In the genomic region with DNA sequence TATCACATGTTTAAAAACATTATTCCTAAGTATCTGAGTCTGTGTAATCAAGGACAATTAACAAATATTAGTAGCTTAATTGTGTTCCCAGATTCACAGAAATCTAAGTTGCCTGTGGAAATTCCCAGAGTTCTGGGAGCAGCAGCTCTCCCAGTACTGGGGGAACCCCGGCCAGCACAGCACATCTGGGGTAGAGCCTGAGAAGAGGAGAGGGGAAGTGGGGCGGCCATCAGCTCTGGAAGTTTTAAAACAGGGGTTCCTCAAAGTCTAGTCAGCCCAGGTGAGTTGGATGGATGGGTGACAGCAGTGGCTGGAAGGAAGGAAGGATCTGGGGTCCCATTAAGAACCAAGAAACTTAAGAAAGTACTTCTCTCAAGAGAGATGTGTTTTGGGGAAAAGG, we compare ENCODE assay signal across 32 cellular contexts. TPM values are rescaled to one million over a fixed set of nuclear protein-coding genes. Genes with fewer than 3 reads are reported as not detected.
DNase-seq lines count a peak whose midpoint lies in the region; ATAC-seq and TF ChIP-seq lines count a peak whose summit lies in the region.
"Had no signal": no experiment of that assay in that cellular context is flagged by ENCODE, and none has a peak within 500 bp of the region (broad histone marks: within the 10 kb centered on the region; RNA-seq: fewer than 3 reads in every experiment).

No MANE protein-coding gene starts in this region.

- H3K4me1 ChIP-seq in left ventricle myocardium inferior (peaks cover 55% of the 10 kb centered on the region), gastroesophageal sphincter (peaks cover 2 to 28% (median 3%) of the 10 kb centered on the region in 3 donors), neural progenitor cell (peaks cover 8% of the 10 kb centered on the region)
- H3K4me1 ChIP-seq: SJCRH30 had no signal

- DNase-seq in left ventricle myocardium inferior (no peak), left ventricle myocardium superior (no peak), neural progenitor cell (ENCODE audit: low spot score) (no peak), type B pancreatic cell (ENCODE audit: extremely low spot score, unreplicated experiment) (no peak), cerebellum (ENCODE audit: low spot score) (no peak)
- DNase-seq: 8988T; activated CD4-positive, alpha-beta T cell treated with anti-CD3 and anti-CD28 coated beads for 36 hours; activated CD8-positive, alpha-beta T cell treated with anti-CD3 and anti-CD28 coated beads, Interleukin-2, amount 10 ng/mL, durations not matched to agents 7 days and 5 days; AML-193; amygdala; CD4-positive, CD25-positive, alpha-beta regulatory T cell; DMS79 treated with DMSO at 0.1 percent for 48 hours; hippocampal formation; immature natural killer cell; Kasumi-1; left colon; NCI-H1436 treated with DMSO at 0.1 percent for 48 hours; NCI-H446; nucleus accumbens; SJCRH30; stimulated activated naive CD4-positive, alpha-beta T cell; T-helper 9 cell; upper lobe of right lung had no signal

- intact Hi-C loops in left ventricle myocardium inferior (cut with micrococcal nuclease): no loop called here
- intact Hi-C loops in left ventricle myocardium superior (cut with micrococcal nuclease): loop anchor here (10.0 kb wide), 1 partner anchor 440 kb away; no protein-coding TSS in a partner anchor

- H3K4me3 Mint-ChIP-seq in neural progenitor cell (no peak overlapping the region), type B pancreatic cell (no peak overlapping the region)
- H3K4me3 Mint-ChIP-seq: activated CD4-positive, alpha-beta T cell treated with anti-CD3 and anti-CD28 coated beads for 36 hours; activated CD8-positive, alpha-beta T cell treated with anti-CD3 and anti-CD28 coated beads, Interleukin-2, amount 10 ng/mL, durations not matched to agents 7 days and 5 days; activated naive CD4-positive, alpha-beta T cell treated with anti-CD3 and anti-CD28 coated beads, Interleukin-2, amount 50 U/mL, for 24 hours; CD4-positive, CD25-positive, alpha-beta regulatory T cell; immature natural killer cell; memory B cell had no signal

- H3K27ac ChIP-seq in left ventricle myocardium inferior (replicated peaks) (peak overlapping the region; percentile 39), gastroesophageal sphincter (peak overlapping the region in 2 of 4 donors; percentile 28 to 49), neural progenitor cell (no peak overlapping the region)
- H3K27ac ChIP-seq: HL-60, SJCRH30, suprapubic skin, upper lobe of right lung had no signal

- H4K20me1 ChIP-seq in neural progenitor cell (ENCODE audit: low read depth): no peaks in the 10 kb centered on the region

- TF ChIP-seq EP300 in gastroesophageal sphincter (IDR thresholded peaks at IDR 0.05): no peak

- H3K9me3 ChIP-seq in left ventricle myocardium inferior (replicated peaks): no peaks in the 10 kb centered on the region
- no peaks in the 10 kb centered on the region for H3K9me3 ChIP-seq in gastroesophageal sphincter
- no peaks in the 10 kb centered on the region for H3K9me3 ChIP-seq in neural progenitor cell (ENCODE audit: low read depth)
- H3K9me3 ChIP-seq: SJCRH30, suprapubic skin, upper lobe of right lung had no signal

- no peak overlapping the region for H3K27ac Mint-ChIP-seq in neural progenitor cell
- no peak overlapping the region for H3K27ac Mint-ChIP-seq in type B pancreatic cell
- H3K27ac Mint-ChIP-seq: activated CD4-positive, alpha-beta T cell treated with anti-CD3 and anti-CD28 coated beads for 36 hours; activated CD8-positive, alpha-beta T cell treated with anti-CD3 and anti-CD28 coated beads, Interleukin-2, amount 10 ng/mL, durations not matched to agents 7 days and 5 days; activated naive CD4-positive, alpha-beta T cell treated with anti-CD3 and anti-CD28 coated beads, Interleukin-2, amount 50 U/mL, for 24 hours; activated T-helper 2 cell treated with anti-CD3 and anti-CD28 coated beads, Interferon-gamma antibody, Interleukin-2, Interleukin-4, amounts not matched to agents 10 μg/mL and 5 μg/mL and 100 μg/mL, durations not matched to agents 14 hours and 24 hours and 36 hours; CD4-positive, CD25-positive, alpha-beta regulatory T cell; immature natural killer cell; memory B cell had no signal

- TF ChIP-seq CTCF in left ventricle myocardium inferior (IDR thresholded peaks at IDR 0.05; ENCODE audit: borderline replicate concordance) (no peak), gastroesophageal sphincter (IDR thresholded peaks at IDR 0.05) (no peak), neural progenitor cell (IDR thresholded peaks at IDR 0.05) (no peak), type B pancreatic cell (conservative IDR thresholded peaks at IDR 0.05) (no peak)

- H3K4me1 Mint-ChIP-seq in neural progenitor cell (no peaks in the 10 kb centered on the region), type B pancreatic cell (ENCODE audit: unreplicated experiment) (peaks cover 21% of the 10 kb centered on the region)
- H3K4me1 Mint-ChIP-seq: activated CD4-positive, alpha-beta T cell treated with anti-CD3 and anti-CD28 coated beads for 36 hours; activated naive CD4-positive, alpha-beta T cell treated with anti-CD3 and anti-CD28 coated beads, Interleukin-2, amount 50 U/mL, for 24 hours; CD4-positive, CD25-positive, alpha-beta regulatory T cell; immature natural killer cell; memory B cell had no signal

- TF ChIP-seq POLR2A in gastroesophageal sphincter (IDR thresholded peaks at IDR 0.05): no peak

- H3F3A ChIP-seq in neural progenitor cell (ENCODE audit: low read depth): peaks cover 6% of the 10 kb centered on the region

- peak overlapping the region; percentile 84 for H2AFZ ChIP-seq in neural progenitor cell (replicated peaks)

- no peaks in the 10 kb centered on the region for H3K9me3 Mint-ChIP-seq in neural progenitor cell
- no peaks in the 10 kb centered on the region for H3K9me3 Mint-ChIP-seq in type B pancreatic cell
- H3K9me3 Mint-ChIP-seq: activated naive CD4-positive, alpha-beta T cell treated with anti-CD3 and anti-CD28 coated beads, Interleukin-2, amount 50 U/mL, for 24 hours; activated T-helper 2 cell treated with anti-CD3 and anti-CD28 coated beads, Interferon-gamma antibody, Interleukin-2, Interleukin-4, amounts not matched to agents 10 μg/mL and 5 μg/mL and 100 μg/mL, durations not matched to agents 14 hours and 24 hours and 36 hours; CD4-positive, CD25-positive, alpha-beta regulatory T cell; memory B cell had no signal

- peaks cover 8% of the 10 kb centered on the region for H3K27me3 Mint-ChIP-seq in neural progenitor cell (ENCODE audit: insufficient read depth, low read depth)
- H3K27me3 Mint-ChIP-seq in type B pancreatic cell: peaks cover 8% of the 10 kb centered on the region
- H3K27me3 Mint-ChIP-seq: memory B cell had no signal

- H3K4me3 ChIP-seq in left ventricle myocardium inferior: no peak overlapping the region
- H3K4me3 ChIP-seq in gastroesophageal sphincter: no peak overlapping the region
- H3K4me3 ChIP-seq in neural progenitor cell: no peak overlapping the region
- H3K4me3 ChIP-seq: SJCRH30, suprapubic skin, upper lobe of right lung had no signal

- H3K79me2 ChIP-seq in neural progenitor cell (ENCODE audit: low read depth): no peaks in the 10 kb centered on the region

- H3K36me3 ChIP-seq in left ventricle myocardium inferior (no peaks in the 10 kb centered on the region), gastroesophageal sphincter (no peaks in the 10 kb centered on the region), neural progenitor cell (no peaks in the 10 kb centered on the region)
- H3K36me3 ChIP-seq: SJCRH30, suprapubic skin, upper lobe of right lung had no signal

- 52 to 75% methylated on average over 2 of the region's 2 CpGs for WGBS in gastroesophageal sphincter (ENCODE audit: low coverage in 1 of 2), 2 donors

- no peak overlapping the region for H3K9ac ChIP-seq in neural progenitor cell

- no peaks in the 10 kb centered on the region for H3K36me3 Mint-ChIP-seq in neural progenitor cell
- peaks cover 11% of the 10 kb centered on the region for H3K36me3 Mint-ChIP-seq in type B pancreatic cell
- H3K36me3 Mint-ChIP-seq: activated naive CD4-positive, alpha-beta T cell treated with anti-CD3 and anti-CD28 coated beads, Interleukin-2, amount 50 U/mL, for 24 hours; CD4-positive, CD25-positive, alpha-beta regulatory T cell; immature natural killer cell; memory B cell had no signal

- no peak overlapping the region for H3K4me2 ChIP-seq in neural progenitor cell

- H3K27me3 ChIP-seq in left ventricle myocardium inferior (ENCODE audit: low read depth) (no peaks in the 10 kb centered on the region), gastroesophageal sphincter (no peaks in the 10 kb centered on the region), neural progenitor cell (no peaks in the 10 kb centered on the region)
- H3K27me3 ChIP-seq: SJCRH30, suprapubic skin, upper lobe of right lung had no signal

- ATAC-seq in left ventricle myocardium superior: no peak
- peak; percentile 38 for ATAC-seq in gastroesophageal sphincter
- ATAC-seq in GM21381 (IDR thresholded peaks at IDR 0.05; ENCODE audit: unreplicated experiment): no peak
- ATAC-seq in GM19351 (IDR thresholded peaks at IDR 0.05; ENCODE audit: unreplicated experiment): no peak
- ATAC-seq: activated CD4-positive, alpha-beta T cell treated with anti-CD3 and anti-CD28 coated beads for 36 hours; activated CD8-positive, alpha-beta T cell treated with anti-CD3 and anti-CD28 coated beads, Interleukin-2, amount 10 ng/mL, durations not matched to agents 7 days and 5 days; left colon had no signal

RNA-seq across cellular contexts. Expression of gene PRICKLE1, which starts 24.5 kb away (rescaled TPM):
- 20.9 TPM for total RNA-seq in left ventricle myocardium inferior
- 17.7 TPM for total RNA-seq in left ventricle myocardium superior
- 10 to 100 TPM in 3 of 4 donors, 1 to 10 TPM in 1; 8.3 to 30.0 (median 23.3) TPM for total RNA-seq in gastroesophageal sphincter
- 3.5 and 4.0 TPM in 2 replicates for total RNA-seq in neural progenitor cell (ENCODE audit: low replicate concordance)
- 11.7 and 28.7 TPM in 2 replicates for total RNA-seq in type B pancreatic cell (ENCODE audit: low replicate concordance)
- total RNA-seq in cerebellum: 19.0 TPM
- total RNA-seq: HepG2 had no signal
